ENCODE assay signal across 10 cellular contexts in the genomic region with DNA sequence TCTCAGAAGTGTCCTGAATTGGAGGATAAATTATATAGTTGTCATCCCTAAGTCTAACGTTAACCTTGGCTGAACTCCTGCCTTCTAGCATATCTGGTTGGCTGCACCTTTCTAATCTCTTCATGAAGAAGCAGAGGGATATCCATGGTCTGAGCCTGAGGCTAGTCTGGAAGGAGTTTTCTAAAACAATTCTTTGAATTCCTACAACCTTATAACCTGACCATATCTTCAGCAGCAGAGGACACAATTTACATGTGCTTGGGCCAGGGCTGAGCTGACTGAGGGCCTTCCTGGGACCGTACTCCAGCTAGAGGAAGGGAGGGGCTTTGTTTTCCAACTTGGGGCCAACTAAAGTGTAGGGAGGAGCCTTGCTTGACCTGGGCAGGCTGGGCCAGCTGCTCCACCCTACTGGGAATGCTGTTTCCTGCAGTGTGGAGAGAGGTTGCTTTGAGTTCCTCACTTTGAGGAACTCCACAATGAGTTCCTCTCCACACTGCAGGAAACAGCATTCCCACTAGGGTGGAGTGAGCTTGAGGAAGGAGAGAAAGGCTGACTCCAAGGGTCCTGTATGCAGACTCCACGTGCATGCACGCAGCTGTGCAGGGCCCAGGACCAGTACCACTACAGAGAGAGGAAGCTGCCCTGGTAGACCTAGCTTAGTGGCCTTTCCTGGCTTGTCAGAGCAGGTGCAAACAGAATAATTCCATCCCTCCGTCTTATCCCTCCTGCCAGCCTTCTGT. TPM values are rescaled to one million over a fixed set of nuclear protein-coding genes. Genes with fewer than 3 reads are reported as not detected.
DNase-seq lines count a peak whose midpoint lies in the region; ATAC-seq and TF ChIP-seq lines count a peak whose summit lies in the region.
"Had no signal": no experiment of that assay in that cellular context is flagged by ENCODE, and none has a peak within 500 bp of the region (broad histone marks: within the 10 kb centered on the region; RNA-seq: fewer than 3 reads in every experiment).

No MANE protein-coding gene starts in this region.

- H3K9ac ChIP-seq in HUES48 (ENCODE audit: low read depth, low read length) = no peak overlapping the region
- H3K9ac ChIP-seq in stomach smooth muscle (ENCODE audit: low read length in 2 of 2) = no peak overlapping the region

- DNase-seq in left lobe of liver (ENCODE audit: low spot score) (peak; percentile 45), T-helper 1 cell (no peak), SW 1271 (lab: John Stamatoyannopoulos, UW) (no peak)
- DNase-seq: activated CD4-positive, alpha-beta T cell treated with anti-CD3 and anti-CD28 coated beads for 48 hours; NCI-H510A had no signal

- TF ChIP-seq CTCF in brain (conservative IDR thresholded peaks at IDR 0.05) = no peak

- H3K4me3 ChIP-seq in HUES48 (ENCODE audit: low read depth, low read length) (no peak overlapping the region), stomach smooth muscle (ENCODE audit: low read length in 2 of 2) (peak overlapping the region in 1 of 2 donors; percentile 40)

- H3K4me1 Mint-ChIP-seq in brain = peaks cover 6% of the 10 kb centered on the region

- peaks cover 75% of the 10 kb centered on the region for H3K36me3 ChIP-seq in HUES48 (ENCODE audit: control insufficient read depth, insufficient read depth, low read length)
- H3K36me3 ChIP-seq in stomach smooth muscle (ENCODE audit: control insufficient read depth in 2 of 2, insufficient read depth in 2 of 2, low read length in 2 of 2) = peaks cover 40 to 50% of the 10 kb centered on the region in 2 donors

- H3K27ac Mint-ChIP-seq in brain = peak overlapping the region in 4 of 5 experiments; percentile 32 to 73 (median 45)

- H3K4me1 ChIP-seq in HUES48 (ENCODE audit: control insufficient read depth, insufficient read depth, low read length) = peaks cover 22% of the 10 kb centered on the region
- H3K4me1 ChIP-seq in stomach smooth muscle (ENCODE audit: control insufficient read depth, insufficient read depth, low read length) = peaks cover 19% of the 10 kb centered on the region

- H3K27me3 Mint-ChIP-seq in brain = no peaks in the 10 kb centered on the region

- no peak overlapping the region for H3K4me3 Mint-ChIP-seq in brain

- H3K9me3 ChIP-seq in HUES48 (ENCODE audit: control insufficient read depth, insufficient read depth, low read length) (no peaks in the 10 kb centered on the region), stomach smooth muscle (ENCODE audit: control insufficient read depth in 2 of 2, low read length in 2 of 2) (no peaks in the 10 kb centered on the region)

- H3K27ac ChIP-seq in HUES48 (ENCODE audit: low read depth, low read length) (peak overlapping the region; percentile 13), stomach smooth muscle (ENCODE audit: low read length) (peak overlapping the region; percentile 24)

- H3K9me3 Mint-ChIP-seq in brain = no peaks in the 10 kb centered on the region

- no peaks in the 10 kb centered on the region for H3K27me3 ChIP-seq in HUES48 (ENCODE audit: control insufficient read depth, insufficient read depth, low read length)
- no peaks in the 10 kb centered on the region for H3K27me3 ChIP-seq in stomach smooth muscle (ENCODE audit: control insufficient read depth in 1 of 2, insufficient read depth in 2 of 2, low read length in 2 of 2)

- peak; percentile 67 for ATAC-seq in left lobe of liver
- no peak for ATAC-seq in GM18517 (IDR thresholded peaks at IDR 0.05; ENCODE audit: unreplicated experiment)
- ATAC-seq in GM21619 (IDR thresholded peaks at IDR 0.05; ENCODE audit: unreplicated experiment) = no peak

- peaks cover 63% of the 10 kb centered on the region for H3K36me3 Mint-ChIP-seq in brain

RNA-seq across cellular contexts. Expression of a gene that starts 19.6 kb away (rescaled TPM):
- polyA plus RNA-seq in brain (ENCODE audit: insufficient read depth, low read depth, low replicate concordance) = 15.2 TPM
- 2.2 TPM for total RNA-seq in left lobe of liver

RNA-seq across cellular contexts. Expression of a gene that starts 54.1 kb away (rescaled TPM):
- 64.4 TPM for polyA plus RNA-seq in brain (ENCODE audit: insufficient read depth, low read depth, low replicate concordance)
- 62.3 TPM for total RNA-seq in left lobe of liver
